1 cellular context compared by ENCODE assay signal in genomic region chr20:63057133-63058117, GRCh38.
TF ChIP-seq lines count a peak whose summit lies in the region.

No MANE protein-coding gene starts in this region.

TF ChIP-seq in GM12878, 131 proteins besides CTCF, POLR2A, EP300 and RAD21 (continued from another document):
- TF ChIP-seq IRF5 (IDR thresholded peaks at IDR 0.05; ENCODE audit: borderline replicate concordance) (0 out of 2 replicates have a peak, but pooled peaks have one; percentile 10), ZSCAN29 (IDR thresholded peaks at IDR 0.05) (no peak), MYC (IDR thresholded peaks at IDR 0.05; ENCODE audit: insufficient read depth, insufficient read length, insufficient replicate concordance, low read length, severe bottlenecking) (no peak), HDGF (IDR thresholded peaks at IDR 0.05) (no peak), USF1 (IDR thresholded peaks at IDR 0.05; ENCODE audit: borderline replicate concordance, extremely low read length, insufficient read depth, low read depth, low read length) (no peak), PBX3 (IDR thresholded peaks at IDR 0.05; ENCODE audit: insufficient replicate concordance, low read depth, low read length) (peak; percentile 18), NKRF (conservative IDR thresholded peaks at IDR 0.05) (no peak), NFXL1 (IDR thresholded peaks at IDR 0.05; ENCODE audit: borderline replicate concordance) (no peak), SKIL (IDR thresholded peaks at IDR 0.05; ENCODE audit: low read depth, poor library complexity, severe bottlenecking) (peak; percentile 10), SUPT20H (IDR thresholded peaks at IDR 0.05; ENCODE audit: borderline replicate concordance, control insufficient read depth, low read depth, low read length) (no peak), RFX5 (IDR thresholded peaks at IDR 0.05; ENCODE audit: low read depth, low read length) (no peak), ZNF622 (IDR thresholded peaks at IDR 0.05) (no peak), ELK1 (IDR thresholded peaks at IDR 0.05; ENCODE audit: low read depth, low read length) (no peak), ASH2L (IDR thresholded peaks at IDR 0.05; ENCODE audit: borderline replicate concordance, low read depth) (no peak), NRF1 (conservative IDR thresholded peaks at IDR 0.05; ENCODE audit: low read depth, low read length) (no peak), CEBPZ (IDR thresholded peaks at IDR 0.05; ENCODE audit: low read depth, low read length) (no peak), ATF2 (IDR thresholded peaks at IDR 0.05; ENCODE audit: low read length) (no peak), EZH2 (IDR thresholded peaks at IDR 0.05; ENCODE audit: borderline replicate concordance, control insufficient read depth, low read depth, low read length) (no peak), BCL11A (IDR thresholded peaks at IDR 0.05; ENCODE audit: low read depth, low read length) (no peak), SMC3 (IDR thresholded peaks at IDR 0.05; ENCODE audit: borderline replicate concordance, low read length) (no peak), PRDM15 (CRISPR knock-in tag; IDR thresholded peaks at IDR 0.05) (no peak), HSF1 (IDR thresholded peaks at IDR 0.05; ENCODE audit: low read depth, low read length) (no peak), RELA (IDR thresholded peaks at IDR 0.05; ENCODE audit: borderline replicate concordance, partially characterized antibody) (no peak), NFIC (IDR thresholded peaks at IDR 0.05; ENCODE audit: low read depth, low read length) (peak; percentile 49; the same call in 1 of the 2 replicates)
